In the genomic region with DNA sequence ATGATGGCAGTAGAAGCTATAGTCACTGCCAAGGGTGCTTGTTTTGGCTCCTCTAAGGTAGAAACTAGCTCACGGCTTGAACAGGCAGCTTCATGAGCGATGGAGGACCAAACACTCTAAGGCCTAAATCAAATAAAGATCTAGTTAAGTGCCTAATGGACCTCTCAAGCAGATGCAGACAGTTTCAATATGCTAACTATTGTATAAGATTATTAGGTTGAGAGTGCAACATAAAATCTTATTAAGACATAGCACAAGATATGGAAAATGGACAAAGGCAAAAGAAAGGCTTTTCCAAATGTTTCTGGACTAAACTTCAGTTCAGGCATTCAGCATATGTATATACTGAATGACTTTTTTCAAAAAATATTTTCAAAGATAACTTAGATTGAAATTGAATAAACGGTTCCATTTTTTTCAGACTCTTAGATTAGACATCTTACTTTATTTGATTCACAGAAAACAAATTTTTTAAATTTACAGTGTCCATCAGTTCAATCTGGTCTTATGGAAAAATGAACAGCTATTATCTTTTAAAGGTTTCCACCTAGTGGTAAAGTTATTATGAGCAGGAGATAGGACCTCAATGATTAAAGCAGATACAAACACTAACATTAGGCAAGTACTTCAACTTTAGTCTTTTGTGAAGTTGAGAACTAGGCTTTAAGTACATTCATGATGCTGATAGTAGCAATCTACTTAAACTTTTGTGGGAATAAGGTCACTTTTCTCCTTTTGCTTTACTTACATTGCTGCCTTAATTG, we compare ENCODE assay signal across 11 cellular contexts.
DNase-seq lines count a peak whose midpoint lies in the region; TF ChIP-seq lines count a peak whose summit lies in the region.
"Had no signal": no experiment of that assay in that cellular context is flagged by ENCODE, and none has a peak within 500 bp of the region (broad histone marks: within the 10 kb centered on the region; RNA-seq: fewer than 3 reads in every experiment).

No MANE protein-coding gene starts in this region.

- no peaks in the 10 kb centered on the region for H3K27me3 ChIP-seq in H7 (ENCODE audit: control insufficient read depth, insufficient read depth, low read length)
- H3K27me3 ChIP-seq in esophagus squamous epithelium = no peaks in the 10 kb centered on the region

- H3K36me3 Mint-ChIP-seq in activated CD4-positive, alpha-beta T cell treated with anti-CD3 and anti-CD28 coated beads, Interleukin-2, amount 10 ng/mL, durations not matched to agents 24 days and 14 days (ENCODE audit: low read depth) = no peaks in the 10 kb centered on the region
- H3K36me3 Mint-ChIP-seq: IgD-negative memory B cell had no signal

- no peaks in the 10 kb centered on the region for H3K4me1 Mint-ChIP-seq in activated CD4-positive, alpha-beta T cell treated with anti-CD3 and anti-CD28 coated beads, Interleukin-2, amount 10 ng/mL, durations not matched to agents 24 days and 14 days
- H3K4me1 Mint-ChIP-seq: IgD-negative memory B cell had no signal

- H3K27ac Mint-ChIP-seq in activated CD4-positive, alpha-beta T cell treated with anti-CD3 and anti-CD28 coated beads, Interleukin-2, amount 10 ng/mL, durations not matched to agents 24 days and 14 days = no peak overlapping the region
- H3K27ac Mint-ChIP-seq: IgD-negative memory B cell had no signal

- H3K36me3 ChIP-seq in H7 (replicated peaks; ENCODE audit: control insufficient read depth, insufficient read depth, low read length) = no peaks in the 10 kb centered on the region
- no peaks in the 10 kb centered on the region for H3K36me3 ChIP-seq in esophagus squamous epithelium

- no peak overlapping the region for H3K27ac ChIP-seq in esophagus squamous epithelium

- WGBS in esophagus squamous epithelium, 2 donors = 69 to 82% methylated on average over 3 of the region's 3 CpGs

- H3K9me3 Mint-ChIP-seq in activated CD4-positive, alpha-beta T cell treated with anti-CD3 and anti-CD28 coated beads, Interleukin-2, amount 10 ng/mL, durations not matched to agents 24 days and 14 days = no peaks in the 10 kb centered on the region

- peak; percentile 26 to 53 for DNase-seq in AML-193 (lab: John Stamatoyannopoulos, UW)
- DNase-seq in GM20000 (ENCODE audit: low spot score) = peak; percentile 7
- peak; percentile 41 for DNase-seq in NCI-H460 (ENCODE audit: extremely low read depth, low read depth)
- peak; percentile 27 for DNase-seq in epithelial cell of esophagus (ENCODE audit: low read depth)
- no peak for DNase-seq in H7
- no peak for DNase-seq in stimulated activated CD4-positive, alpha-beta T cell treated with anti-CD3 and anti-CD28 coated beads, Interleukin-2, amount 100 ng/mL, for 24 hours
- DNase-seq in activated CD4-positive, alpha-beta T cell treated with anti-CD3 and anti-CD28 coated beads, Interleukin-2, amount 10 ng/mL, durations not matched to agents 24 days and 14 days = no peak
- no peak for DNase-seq in esophagus squamous epithelium (lab: John Stamatoyannopoulos, UW)
- DNase-seq: central memory CD4-positive, alpha-beta T cell; stimulated activated CD8-positive, alpha-beta memory T cell treated with anti-CD3 and anti-CD28 coated beads, Interleukin-4, amount 100 ng/mL, for 48 hours had no signal

- H3K4me3 Mint-ChIP-seq in activated CD4-positive, alpha-beta T cell treated with anti-CD3 and anti-CD28 coated beads, Interleukin-2, amount 10 ng/mL, durations not matched to agents 24 days and 14 days = no peak overlapping the region
- H3K4me3 Mint-ChIP-seq: IgD-negative memory B cell had no signal

- intact Hi-C loops in activated CD4-positive, alpha-beta T cell treated with anti-CD3 and anti-CD28 coated beads, Interleukin-2, amount 10 ng/mL, durations not matched to agents 24 days and 14 days (cut with micrococcal nuclease) = no loop called here
- intact Hi-C loops in esophagus squamous epithelium (cut with DNase I) = no loop called here

- TF ChIP-seq CTCF in GM20000 (IDR thresholded peaks at IDR 0.05; ENCODE audit: extremely low read depth, missing control alignments) (no peak), epithelial cell of esophagus (IDR thresholded peaks at IDR 0.05; ENCODE audit: insufficient read depth, low read depth, low read length, missing control alignments) (peak; percentile 23), esophagus squamous epithelium (IDR thresholded peaks at IDR 0.05) (peak in 2 of 6 experiments; percentile 17 to 19)

- H3K4me3 ChIP-seq in epithelial cell of esophagus (ENCODE audit: low read length) (no peak overlapping the region), H7 (ENCODE audit: insufficient read depth, low read depth, low read length) (no peak overlapping the region), esophagus squamous epithelium (no peak overlapping the region)

- TF ChIP-seq POLR2A in esophagus squamous epithelium (IDR thresholded peaks at IDR 0.05) = no peak

- H3K27me3 Mint-ChIP-seq in activated CD4-positive, alpha-beta T cell treated with anti-CD3 and anti-CD28 coated beads, Interleukin-2, amount 10 ng/mL, durations not matched to agents 24 days and 14 days = no peaks in the 10 kb centered on the region
- H3K27me3 Mint-ChIP-seq: IgD-negative memory B cell had no signal

- no peaks in the 10 kb centered on the region for H3K9me3 ChIP-seq in esophagus squamous epithelium

- H3K4me1 ChIP-seq in esophagus squamous epithelium = no peaks in the 10 kb centered on the region

Comparison
In these comparisons a context has a peak if more than half of its experiments do, and no peak if none do; other contexts are left out.
1. DNase-seq: peak in AML-193 (2 of 2), GM20000 (single experiment), NCI-H460 (single experiment) and epithelial cell of esophagus (single experiment); none in H7 (single experiment), stimulated activated CD4-positive, alpha-beta T cell treated with anti-CD3 and anti-CD28 coated beads, Interleukin-2, amount 100 ng/mL, for 24 hours (0 of 2), activated CD4-positive, alpha-beta T cell treated with anti-CD3 and anti-CD28 coated beads, Interleukin-2, amount 10 ng/mL, durations not matched to agents 24 days and 14 days (single experiment) and esophagus squamous epithelium (single experiment).